17 cellular contexts compared by ENCODE assay signal in genomic region chr11:20048246-20048645, GRCh38.
DNase-seq lines count a peak whose midpoint lies in the region; ATAC-seq, FAIRE-seq and TF ChIP-seq lines count a peak whose summit lies in the region.
"Had no signal": no experiment of that assay in that cellular context is flagged by ENCODE, and none has a peak within 500 bp of the region (broad histone marks: within the 10 kb centered on the region; RNA-seq: fewer than 3 reads in every experiment).

No MANE protein-coding gene starts in this region.

- H3K27me3 ChIP-seq in GM23338 (ENCODE audit: insufficient read depth) (no peaks in the 10 kb centered on the region), astrocyte (ENCODE audit: insufficient read depth, low read length) (no peaks in the 10 kb centered on the region), foreskin keratinocyte (no peaks in the 10 kb centered on the region), skeletal muscle tissue (ENCODE audit: control insufficient read depth in 3 of 3, insufficient read depth in 3 of 3, low read length in 3 of 3) (no peaks in the 10 kb centered on the region)
- no peaks in the 10 kb centered on the region for H3K27me3 ChIP-seq in effector memory CD4-positive, alpha-beta T cell (replicated peaks; ENCODE audit: control insufficient read depth, insufficient read depth, low read length, poor library complexity, severe bottlenecking)
- H3K27me3 ChIP-seq: BE2C, SJCRH30 had no signal

- DNase-seq in GM23338 (ENCODE audit: low spot score) = no peak
- peak; percentile 67 for DNase-seq in astrocyte (ENCODE audit: low read depth)
- DNase-seq in foreskin keratinocyte = peak in 1 of 2 donors; percentile 59
- no peak for DNase-seq in effector memory CD4-positive, alpha-beta T cell
- no peak for DNase-seq in GM20000 (ENCODE audit: low spot score)
- DNase-seq: activated CD4-positive, CD25-positive, alpha-beta regulatory T cell treated with anti-CD3 and anti-CD28 coated beads, Interleukin-2, amount 50 U/mL, for 72 hours; activated CD8-positive, alpha-beta memory T cell treated with anti-CD3 and anti-CD28 coated beads, Interleukin-2, amount 10 ng/mL, durations not matched to agents 7 days and 5 days; activated effector memory CD4-positive, alpha-beta T cell treated with Interleukin-2 at 50 U/mL for 16 hours; BE2C; Calu3; NCI-H526; SJCRH30; small intestine; stimulated activated CD4-positive, alpha-beta T cell treated with anti-CD3 and anti-CD28 coated beads, Interleukin-4, amount 100 ng/mL, for 24 hours had no signal

- H3K27me3 Mint-ChIP-seq in GM23338 (ENCODE audit: insufficient read depth, low read depth, poor library complexity) (peaks cover 18% of the 10 kb centered on the region), astrocyte (ENCODE audit: low read depth, unreplicated experiment) (no peaks in the 10 kb centered on the region)
- H3K27me3 Mint-ChIP-seq: activated CD8-positive, alpha-beta memory T cell treated with anti-CD3 and anti-CD28 coated beads, Interleukin-2, amount 10 ng/mL, durations not matched to agents 7 days and 5 days had no signal

- peak overlapping the region; percentile 86; the same call in 1 of the 2 replicates for H3K27ac Mint-ChIP-seq in GM23338
- peak overlapping the region; percentile 71 for H3K27ac Mint-ChIP-seq in astrocyte (ENCODE audit: unreplicated experiment)
- H3K27ac Mint-ChIP-seq: activated CD8-positive, alpha-beta memory T cell treated with anti-CD3 and anti-CD28 coated beads, Interleukin-2, amount 10 ng/mL, durations not matched to agents 7 days and 5 days had no signal

- peaks cover 19% of the 10 kb centered on the region for H3K36me3 ChIP-seq in GM23338 (ENCODE audit: insufficient read depth)
- H3K36me3 ChIP-seq in astrocyte (ENCODE audit: insufficient read depth, low read length) = peaks cover 4% of the 10 kb centered on the region
- peaks cover 0 to 11% (median 5%) of the 10 kb centered on the region in 3 donors for H3K36me3 ChIP-seq in skeletal muscle tissue (ENCODE audit: control insufficient read depth in 3 of 3, insufficient read depth in 3 of 3, low read length in 3 of 3)
- H3K36me3 ChIP-seq in effector memory CD4-positive, alpha-beta T cell (ENCODE audit: control insufficient read depth, insufficient read depth, low read length) = no peaks in the 10 kb centered on the region
- H3K36me3 ChIP-seq: BE2C had no signal

- ATAC-seq in GM23338 (no peak), foreskin keratinocyte (peak; percentile 57), HG03159 (IDR thresholded peaks at IDR 0.05; ENCODE audit: unreplicated experiment) (no peak), HG03097 (IDR thresholded peaks at IDR 0.05; ENCODE audit: low FRiP score, unreplicated experiment) (no peak)
- ATAC-seq: activated CD8-positive, alpha-beta memory T cell treated with anti-CD3 and anti-CD28 coated beads, Interleukin-2, amount 10 ng/mL, durations not matched to agents 7 days and 5 days had no signal

- no peaks in the 10 kb centered on the region for H3K9me3 Mint-ChIP-seq in GM23338
- H3K9me3 Mint-ChIP-seq in astrocyte (ENCODE audit: unreplicated experiment) = no peaks in the 10 kb centered on the region

- no peaks in the 10 kb centered on the region; the same call in 1 of the 2 replicates for H4K20me1 ChIP-seq in GM23338 (replicated peaks; ENCODE audit: insufficient read depth)
- no peaks in the 10 kb centered on the region for H4K20me1 ChIP-seq in astrocyte (ENCODE audit: insufficient read depth, low read length)

- H3K79me2 ChIP-seq in GM23338 (replicated peaks; ENCODE audit: insufficient read depth) (no peaks in the 10 kb centered on the region), astrocyte (ENCODE audit: insufficient read depth, low read length) (no peaks in the 10 kb centered on the region)

- no peak for FAIRE-seq in astrocyte (lab: Jason Lieb, UNC)
- FAIRE-seq: small intestine had no signal

- peaks cover 37% of the 10 kb centered on the region for H3K4me1 Mint-ChIP-seq in GM23338
- H3K4me1 Mint-ChIP-seq in astrocyte (ENCODE audit: low read depth, unreplicated experiment) = peaks cover 39% of the 10 kb centered on the region
- H3K4me1 Mint-ChIP-seq: activated CD8-positive, alpha-beta memory T cell treated with anti-CD3 and anti-CD28 coated beads, Interleukin-2, amount 10 ng/mL, durations not matched to agents 7 days and 5 days had no signal

- H3K27ac ChIP-seq in GM23338 (ENCODE audit: low read depth) = no peak overlapping the region
- no peak overlapping the region for H3K27ac ChIP-seq in astrocyte (ENCODE audit: low read depth, low read length)
- peak overlapping the region; percentile 73 for H3K27ac ChIP-seq in foreskin keratinocyte
- H3K27ac ChIP-seq in skeletal muscle tissue (ENCODE audit: low read depth, low read length) = peak overlapping the region; percentile 43
- no peak overlapping the region for H3K27ac ChIP-seq in effector memory CD4-positive, alpha-beta T cell (ENCODE audit: insufficient read depth, low read length, poor library complexity, severe bottlenecking)
- H3K27ac ChIP-seq: SJCRH30 had no signal

- H3K9me3 ChIP-seq in astrocyte (ENCODE audit: insufficient read depth, low read depth, low read length) (no peaks in the 10 kb centered on the region), skeletal muscle tissue (ENCODE audit: control insufficient read depth in 3 of 3, low read length in 3 of 3) (no peaks in the 10 kb centered on the region)
- no peaks in the 10 kb centered on the region for H3K9me3 ChIP-seq in effector memory CD4-positive, alpha-beta T cell (ENCODE audit: control insufficient read depth, low read length)
- H3K9me3 ChIP-seq: BE2C, SJCRH30 had no signal

- no peak overlapping the region for H3K9ac ChIP-seq in astrocyte (ENCODE audit: low read length)
- no peak overlapping the region for H3K9ac ChIP-seq in skeletal muscle tissue (ENCODE audit: low read depth in 1 of 3, low read length in 3 of 3)

- H2AFZ ChIP-seq in GM23338 (no peak overlapping the region), astrocyte (ENCODE audit: low read depth, low read length) (no peak overlapping the region)

- TF ChIP-seq CTCF in GM23338 (conservative IDR thresholded peaks at IDR 0.05; ENCODE audit: low read depth in 2 of 2) (no peak), astrocyte (IDR thresholded peaks at IDR 0.05; ENCODE audit: insufficient read depth, low read depth, low read length) (no peak), foreskin keratinocyte (conservative IDR thresholded peaks at IDR 0.05) (no peak), GM20000 (IDR thresholded peaks at IDR 0.05; ENCODE audit: extremely low read depth, missing control alignments) (no peak)

- H3F3A ChIP-seq in GM23338 (replicated peaks; ENCODE audit: low read depth) = no peaks in the 10 kb centered on the region

- no peak overlapping the region for H3K4me3 ChIP-seq in GM23338
- no peak overlapping the region for H3K4me3 ChIP-seq in astrocyte (ENCODE audit: insufficient read depth, low read depth, low read length)
- peak overlapping the region in 1 of 3 donors; percentile 34 for H3K4me3 ChIP-seq in skeletal muscle tissue (ENCODE audit: low read length in 3 of 3)
- H3K4me3 ChIP-seq in effector memory CD4-positive, alpha-beta T cell (ENCODE audit: insufficient read depth, low read depth, low read length, poor library complexity, severe bottlenecking) = no peak overlapping the region
- H3K4me3 ChIP-seq: SJCRH30 had no signal

- H3K4me1 ChIP-seq in GM23338 (ENCODE audit: insufficient read depth) = peaks cover 28% of the 10 kb centered on the region
- H3K4me1 ChIP-seq in astrocyte (ENCODE audit: insufficient read depth, low read length) = peaks cover 4% of the 10 kb centered on the region
- H3K4me1 ChIP-seq in foreskin keratinocyte = peaks cover 40% of the 10 kb centered on the region
- peaks cover 27 to 31% (median 30%) of the 10 kb centered on the region in 3 donors for H3K4me1 ChIP-seq in skeletal muscle tissue (ENCODE audit: control insufficient read depth in 3 of 3, insufficient read depth in 3 of 3, low read length in 3 of 3)
- no peaks in the 10 kb centered on the region for H3K4me1 ChIP-seq in effector memory CD4-positive, alpha-beta T cell (ENCODE audit: control insufficient read depth, insufficient read depth, low read length, poor library complexity, severe bottlenecking)
- H3K4me1 ChIP-seq: BE2C had no signal

- H3K9me2 ChIP-seq in GM23338 (ENCODE audit: insufficient read depth) = no peaks in the 10 kb centered on the region

- H3K4me2 ChIP-seq in GM23338 = no peak overlapping the region
- no peak overlapping the region for H3K4me2 ChIP-seq in astrocyte (ENCODE audit: low read length)

- H3K36me3 Mint-ChIP-seq in GM23338 (ENCODE audit: low read depth) (peaks cover 85% of the 10 kb centered on the region), astrocyte (ENCODE audit: low read depth, unreplicated experiment) (peaks cover 33% of the 10 kb centered on the region)
- H3K36me3 Mint-ChIP-seq: activated CD8-positive, alpha-beta memory T cell treated with anti-CD3 and anti-CD28 coated beads, Interleukin-2, amount 10 ng/mL, durations not matched to agents 7 days and 5 days had no signal

- no peak overlapping the region for H3K4me3 Mint-ChIP-seq in GM23338
- no peak overlapping the region for H3K4me3 Mint-ChIP-seq in astrocyte (ENCODE audit: unreplicated experiment)
- H3K4me3 Mint-ChIP-seq: activated CD8-positive, alpha-beta memory T cell treated with anti-CD3 and anti-CD28 coated beads, Interleukin-2, amount 10 ng/mL, durations not matched to agents 7 days and 5 days had no signal

TF ChIP-seq in GM23338, 12 proteins besides CTCF, POLR2A, EP300 and RAD21 (continues in another document):
- no peak for TF ChIP-seq POLR2AphosphoS5 (IDR thresholded peaks at IDR 0.05; ENCODE audit: low read depth)

Comparison
In these comparisons a context has a peak if more than half of its experiments do, and no peak if none do; other contexts are left out.
1. H3K27ac ChIP-seq: peak in foreskin keratinocyte (single experiment) and skeletal muscle tissue (single experiment); none in GM23338 (single experiment), astrocyte (single experiment) and effector memory CD4-positive, alpha-beta T cell (single experiment).